Comparison of ENCODE assay signal across 25 cellular contexts in genomic region chr10:104005172-104005863, GRCh38. TPM values are rescaled to one million over a fixed set of nuclear protein-coding genes. Genes with fewer than 3 reads are reported as not detected.
A peak's percentile ranks its signal among the peaks of the same experiment; 100 is the strongest.
DNase-seq lines count a peak whose midpoint lies in the region; ATAC-seq, FAIRE-seq and TF ChIP-seq lines count a peak whose summit lies in the region.
"Had no signal": no experiment of that assay in that cellular context is flagged by ENCODE, and none has a peak within 500 bp of the region (broad histone marks: within the 10 kb centered on the region; RNA-seq: fewer than 3 reads in every experiment).

No MANE protein-coding gene starts in this region.

- H3K4me1 ChIP-seq in A549 (no peaks in the 10 kb centered on the region), mammary epithelial cell (ENCODE audit: insufficient read depth, low read length) (no peaks in the 10 kb centered on the region)
- H3K4me1 ChIP-seq in CD4-positive, CD25-positive, alpha-beta regulatory T cell (ENCODE audit: control insufficient read depth, insufficient read depth, low read length, poor library complexity, severe bottlenecking), result no peaks in the 10 kb centered on the region

- H3K4me3 Mint-ChIP-seq in CD4-positive, CD25-positive, alpha-beta regulatory T cell, result no peak overlapping the region
- peak overlapping the region; percentile 30 for H3K4me3 Mint-ChIP-seq in activated CD4-positive, alpha-beta memory T cell treated with anti-CD3 and anti-CD28 coated beads for 36 hours
- H3K4me3 Mint-ChIP-seq in endothelial cell (ENCODE audit: unreplicated experiment), result no peak overlapping the region
- H3K4me3 Mint-ChIP-seq: CD14-positive monocyte, IgD-negative memory B cell had no signal

- H3K27ac ChIP-seq in A549 (no peak overlapping the region), mammary epithelial cell (ENCODE audit: insufficient read depth, low read depth, low read length) (no peak overlapping the region)
- H3K27ac ChIP-seq in CD4-positive, CD25-positive, alpha-beta regulatory T cell (ENCODE audit: insufficient read depth, low read length, poor library complexity, severe bottlenecking), result no peak overlapping the region
- H3K27ac ChIP-seq: GM23248 had no signal

- intact Hi-C loops in activated CD4-positive, alpha-beta memory T cell treated with anti-CD3 and anti-CD28 coated beads for 36 hours (cut with micrococcal nuclease), result no loop called here
- intact Hi-C loops in left colon (cut with DNase I, micrococcal nuclease), result no loop called here
- intact Hi-C loops in mammary epithelial cell (cut with micrococcal nuclease), result no loop called here

- H3K27me3 ChIP-seq in CD4-positive, CD25-positive, alpha-beta regulatory T cell (ENCODE audit: control insufficient read depth, insufficient read depth, low read length), result no peaks in the 10 kb centered on the region
- no peaks in the 10 kb centered on the region for H3K27me3 ChIP-seq in mammary epithelial cell (ENCODE audit: insufficient read depth, low read length)
- H3K27me3 ChIP-seq: MG63 had no signal

- H3K9me3 ChIP-seq in A549, result no peaks in the 10 kb centered on the region
- no peaks in the 10 kb centered on the region for H3K9me3 ChIP-seq in CD4-positive, CD25-positive, alpha-beta regulatory T cell (ENCODE audit: control insufficient read depth in 2 of 2, low read length in 2 of 2)
- no peaks in the 10 kb centered on the region for H3K9me3 ChIP-seq in mammary epithelial cell (replicated peaks; ENCODE audit: insufficient read depth, low read length)
- H3K9me3 ChIP-seq: MG63 had no signal

- H3K36me3 Mint-ChIP-seq in CD4-positive, CD25-positive, alpha-beta regulatory T cell, result peaks cover 39% of the 10 kb centered on the region
- peaks cover 37% of the 10 kb centered on the region for H3K36me3 Mint-ChIP-seq in activated CD4-positive, alpha-beta memory T cell treated with anti-CD3 and anti-CD28 coated beads for 36 hours
- peaks cover 8% of the 10 kb centered on the region for H3K36me3 Mint-ChIP-seq in endothelial cell (ENCODE audit: low read depth, unreplicated experiment)

- H4K20me1 ChIP-seq in mammary epithelial cell (ENCODE audit: insufficient read depth, low read length), result no peaks in the 10 kb centered on the region

- in situ Hi-C loops in mammary epithelial cell (cut with MboI; ENCODE audit: low sequenced_read_pairs in 2 of 2), result no loop called here

- peak; percentile 49 for FAIRE-seq in A549 (lab: Jason Lieb, UNC)
- FAIRE-seq: G401.6, GM19239, HTR-8/SVneo had no signal

- no peak for TF ChIP-seq EP300 in A549 (IDR thresholded peaks at IDR 0.05)

- H3K9ac ChIP-seq in mammary epithelial cell (ENCODE audit: insufficient read depth, low read length), result no peak overlapping the region
- H3K9ac ChIP-seq: GM23248 had no signal

- no TSS peak for BruUV-seq in mammary epithelial cell (replicated peaks; lab: Mats Ljungman, UMichigan)

- peaks cover 57% of the 10 kb centered on the region for H3K36me3 ChIP-seq in CD4-positive, CD25-positive, alpha-beta regulatory T cell (ENCODE audit: control insufficient read depth, insufficient read depth, low read length)
- H3K36me3 ChIP-seq in mammary epithelial cell (ENCODE audit: insufficient read depth, low read length), result peaks cover 45% of the 10 kb centered on the region

- CTCF ChIA-PET in A549 (lab: Yijun Ruan, JAX), result interaction anchor here (1.1 kb wide), 1 partner anchor 41 kb away, joined by 3 read pairs; no protein-coding TSS in a partner anchor
- CTCF ChIA-PET in activated CD4-positive, alpha-beta memory T cell treated with anti-CD3 and anti-CD28 coated beads for 36 hours (lab: Charles Lee), result interaction anchor here (0.6 to 2.6 kb wide), 4 partner anchors 13 to 136 kb away, joined by 3 to 9 read pairs (median 4); no protein-coding TSS in a partner anchor
- CTCF ChIA-PET in mammary epithelial cell (lab: Charles Lee; ENCODE audit: low non-redundant PET), result no interaction called here

- dilution Hi-C loops in mammary epithelial cell (cut with HindIII; ENCODE audit: low sequenced_read_pairs), result no loop called here

- no peak overlapping the region for H2AFZ ChIP-seq in mammary epithelial cell (ENCODE audit: low read depth, low read length)
- H2AFZ ChIP-seq: GM23248 had no signal

- H3K27ac Mint-ChIP-seq in CD4-positive, CD25-positive, alpha-beta regulatory T cell, result peak overlapping the region in 2 of 3 donors; percentile 3 to 5
- peak overlapping the region; percentile 77 for H3K27ac Mint-ChIP-seq in activated CD4-positive, alpha-beta memory T cell treated with anti-CD3 and anti-CD28 coated beads for 36 hours
- peak overlapping the region; percentile 40 for H3K27ac Mint-ChIP-seq in endothelial cell (ENCODE audit: unreplicated experiment)
- H3K27ac Mint-ChIP-seq: CD14-positive monocyte had no signal

- WGBS in A549 (ENCODE audit: missing lambda C conversion rate), result 84% methylated on average over 8 of the region's 8 CpGs
- 94% methylated on average over 8 of the region's 8 CpGs for WGBS in mammary epithelial cell (ENCODE audit: low coverage, missing lambda C conversion rate)

- TF ChIP-seq CTCF in A549 (IDR thresholded peaks at IDR 0.05) (no peak), endothelial cell (IDR thresholded peaks at IDR 0.05; ENCODE audit: unreplicated experiment) (no peak), mammary epithelial cell (conservative IDR thresholded peaks at IDR 0.05 in 1 of 2, IDR thresholded peaks at IDR 0.05 in 1 of 2; ENCODE audit: extremely low read depth in 1 of 2, insufficient read depth in 1 of 2, low read depth in 1 of 2, low read length in 2 of 2) (no peak)

- H3K79me2 ChIP-seq in mammary epithelial cell (ENCODE audit: insufficient read depth, low read length), result peaks cover 8% of the 10 kb centered on the region

- no peaks in the 10 kb centered on the region for H3K9me3 Mint-ChIP-seq in CD4-positive, CD25-positive, alpha-beta regulatory T cell
- no peaks in the 10 kb centered on the region for H3K9me3 Mint-ChIP-seq in activated CD4-positive, alpha-beta memory T cell treated with anti-CD3 and anti-CD28 coated beads for 36 hours
- no peaks in the 10 kb centered on the region for H3K9me3 Mint-ChIP-seq in endothelial cell (ENCODE audit: unreplicated experiment)
- H3K9me3 Mint-ChIP-seq: IgD-negative memory B cell had no signal

- H3K4me3 ChIP-seq in A549, result no peak overlapping the region
- no peak overlapping the region for H3K4me3 ChIP-seq in CD4-positive, CD25-positive, alpha-beta regulatory T cell (ENCODE audit: low read depth, low read length)
- H3K4me3 ChIP-seq in mammary epithelial cell (replicated peaks in 1 of 3; ENCODE audit: insufficient read depth in 1 of 3, low read depth in 2 of 3, low read length in 3 of 3), result no peak overlapping the region
- H3K4me3 ChIP-seq: GM23248, MG63 had no signal

- ATAC-seq in A549 (no peak), left colon (no peak)
- no peak for ATAC-seq in CD4-positive, CD25-positive, alpha-beta regulatory T cell (ENCODE audit: low read depth in 2 of 2)
- ATAC-seq: HCT116, PC-3 had no signal

- no peak for TF ChIP-seq RAD21 in A549 (conservative IDR thresholded peaks at IDR 0.05 in 1 of 2, IDR thresholded peaks at IDR 0.05 in 1 of 2)

- DNase-seq in A549 (ENCODE audit: low read depth in 1 of 2, low spot score in 1 of 2), result no peak
- DNase-seq in CD4-positive, CD25-positive, alpha-beta regulatory T cell, result no peak
- no peak for DNase-seq in activated CD4-positive, alpha-beta memory T cell treated with anti-CD3 and anti-CD28 coated beads for 36 hours
- DNase-seq in endothelial cell (ENCODE audit: low spot score), result no peak
- no peak for DNase-seq in left colon
- DNase-seq in SW 1271 (lab: John Stamatoyannopoulos, UW), result no peak
- DNase-seq in mammary epithelial cell, result no peak
- DNase-seq: COR-L47, GM23248, Kasumi-1, MG63, NCI-H1048, NCI-H1436, NCI-H1930, NCI-H226, NCI-H524, PC-3, RPMI8226, SHP77 treated with DMSO at 0.1 percent for 48 hours had no signal

- no peak for TF ChIP-seq POLR2A in A549 (IDR thresholded peaks at IDR 0.05; ENCODE audit: low read length)

- POLR2A ChIA-PET in A549 (lab: Yijun Ruan, JAX), result no interaction called here
- POLR2A ChIA-PET in activated CD4-positive, alpha-beta memory T cell treated with anti-CD3 and anti-CD28 coated beads for 36 hours (lab: Charles Lee), result no interaction called here

- H3K4me1 Mint-ChIP-seq in CD4-positive, CD25-positive, alpha-beta regulatory T cell, result peaks cover 5 to 18% (median 13%) of the 10 kb centered on the region in 4 donors
- H3K4me1 Mint-ChIP-seq in activated CD4-positive, alpha-beta memory T cell treated with anti-CD3 and anti-CD28 coated beads for 36 hours (ENCODE audit: low read depth), result peaks cover 23% of the 10 kb centered on the region
- H3K4me1 Mint-ChIP-seq in endothelial cell (ENCODE audit: unreplicated experiment), result peaks cover 4% of the 10 kb centered on the region
- H3K4me1 Mint-ChIP-seq: IgD-negative memory B cell had no signal

- H3K27me3 Mint-ChIP-seq in CD4-positive, CD25-positive, alpha-beta regulatory T cell, result no peaks in the 10 kb centered on the region
- H3K27me3 Mint-ChIP-seq in activated CD4-positive, alpha-beta memory T cell treated with anti-CD3 and anti-CD28 coated beads for 36 hours, result no peaks in the 10 kb centered on the region
- H3K27me3 Mint-ChIP-seq in endothelial cell (ENCODE audit: unreplicated experiment), result no peaks in the 10 kb centered on the region
- H3K27me3 Mint-ChIP-seq: IgD-negative memory B cell had no signal

- H3K4me2 ChIP-seq in A549, result no peak overlapping the region
- no peak overlapping the region for H3K4me2 ChIP-seq in mammary epithelial cell (ENCODE audit: insufficient read depth, low read depth, low read length)

TF ChIP-seq in A549, 52 proteins besides CTCF, POLR2A, EP300 and RAD21:
- TF ChIP-seq HOXB13 (CRISPR knock-in tag; IDR thresholded peaks at IDR 0.05; ENCODE audit: low read depth) (no peak), NPAS2 (CRISPR knock-in tag; IDR thresholded peaks at IDR 0.05; ENCODE audit: borderline replicate concordance) (no peak), POLR2AphosphoS2 (conservative IDR thresholded peaks at IDR 0.05; ENCODE audit: low read length) (no peak), FOSB (CRISPR knock-in tag; IDR thresholded peaks at IDR 0.05) (no peak)

RNA-seq across cellular contexts. Expression of gene SLK, which starts 38.4 kb away (rescaled TPM):
- polyA plus RNA-seq in A549 (2011; rRNA removed), result 26.7 and 29.2 TPM in 2 replicates
- 3.6 and 3.8 TPM in 2 replicates for polyA plus RNA-seq in A549 (2012; cell fraction: cytosol; rRNA removed)
- polyA plus RNA-seq in A549 (2012; cell fraction: nucleus; rRNA removed), result 2.3 and 3.4 TPM in 2 replicates
- polyA plus RNA-seq in A549 (2017; fragmentation: RNase III; extraction: RNeasy Plus Mini Kit Qiagen cat#74134 plus additional on column Dnase treatment), result 20.5 to 23.3 TPM (median 23.2 TPM) in 3 replicates
- polyA minus RNA-seq in A549 (2011; rRNA and poly(A)+ RNA removed), result 9.6 and 11.4 TPM in 2 replicates
- total RNA-seq in CD4-positive, CD25-positive, alpha-beta regulatory T cell, result 23.5 TPM
- 1 to 10 TPM; 3.2 to 6.0 (median 3.3) TPM for polyA plus RNA-seq in CD4-positive, CD25-positive, alpha-beta regulatory T cell
- 10 to 100 TPM; 26.1 to 27.7 TPM for total RNA-seq in activated CD4-positive, alpha-beta memory T cell treated with anti-CD3 and anti-CD28 coated beads for 36 hours
- total RNA-seq in endothelial cell (ENCODE audit: unreplicated experiment), result 30.8 TPM
- total RNA-seq in left colon, result 10 to 100 TPM; 42.1 to 53.9 TPM
- 10 to 100 TPM; 79.5 to 85.0 TPM for total RNA-seq in mammary epithelial cell
- polyA plus RNA-seq in mammary epithelial cell, result 16.3 TPM
- polyA minus RNA-seq in mammary epithelial cell, result 37.4 TPM

Comparison
In these comparisons a context has a peak if more than half of its experiments do, and no peak if none do; other contexts are left out.
1. H3K27ac Mint-ChIP-seq: peak in every context shown above with its lines; median percentile 77 in activated CD4-positive, alpha-beta memory T cell treated with anti-CD3 and anti-CD28 coated beads for 36 hours; 40 in endothelial cell; 4 in CD4-positive, CD25-positive, alpha-beta regulatory T cell.